ENCODE assay signal across 1 cellular context in the genomic region with DNA sequence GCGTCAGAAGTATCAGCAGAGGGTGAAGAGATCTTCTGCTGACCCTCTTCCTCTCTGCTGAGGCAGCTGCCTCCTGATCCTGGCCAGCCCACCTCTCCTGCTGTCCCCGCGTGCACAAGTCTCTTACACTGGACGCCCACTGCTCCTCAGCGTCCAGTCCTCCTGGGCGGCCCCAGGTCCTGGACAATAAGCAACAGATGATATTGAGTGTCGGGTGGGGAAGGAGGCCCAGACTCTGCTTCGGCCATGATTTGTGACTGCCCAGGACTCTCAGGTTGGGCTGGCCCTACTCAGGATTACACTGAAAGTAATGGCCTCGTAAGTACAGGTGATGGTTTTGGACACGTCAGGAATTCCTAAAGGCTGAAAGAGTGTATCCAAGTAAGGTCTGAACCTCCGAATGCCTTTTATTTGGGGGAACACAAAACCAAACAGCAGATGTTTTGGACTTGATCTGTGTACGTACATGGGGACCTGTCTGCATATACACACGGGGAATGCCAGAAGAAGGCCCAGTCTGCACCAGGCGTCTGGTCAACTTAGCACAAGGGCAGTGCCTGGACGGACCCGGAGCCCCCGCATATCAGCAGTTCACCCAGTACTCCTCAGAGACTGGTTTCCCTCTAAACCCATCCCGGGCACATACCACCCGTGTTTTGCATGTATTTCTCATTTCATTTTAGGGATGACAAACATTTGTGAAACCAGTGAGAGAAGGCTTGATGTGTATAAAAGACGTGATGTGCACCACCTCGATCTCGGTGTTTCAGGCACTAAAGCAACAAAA.
A peak's percentile ranks its signal among the peaks of the same experiment; 100 is the strongest.
TF ChIP-seq lines count a peak whose summit lies in the region.

No MANE protein-coding gene starts in this region.

TF ChIP-seq in GM12878, 131 proteins besides CTCF, POLR2A, EP300 and RAD21:
- 0 out of 2 replicates have a peak, but pooled peaks have one; percentile 34 for TF ChIP-seq POLR2AphosphoS5 (IDR thresholded peaks at IDR 0.05; ENCODE audit: low read length)
- TF ChIP-seq, protein P1, sequence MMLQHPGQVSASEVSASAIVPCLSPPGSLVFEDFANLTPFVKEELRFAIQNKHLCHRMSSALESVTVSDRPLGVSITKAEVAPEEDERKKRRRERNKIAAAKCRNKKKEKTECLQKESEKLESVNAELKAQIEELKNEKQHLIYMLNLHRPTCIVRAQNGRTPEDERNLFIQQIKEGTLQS (IDR thresholded peaks at IDR 0.05; ENCODE audit: borderline replicate concordance, extremely low read depth, low read depth, low read length): no peak
- no peak for TF ChIP-seq SREBF1 (IDR thresholded peaks at IDR 0.05; ENCODE audit: low read length)
- TF ChIP-seq CBX5 (IDR thresholded peaks at IDR 0.05; ENCODE audit: low read depth): no peak
- no peak for TF ChIP-seq SUZ12 (IDR thresholded peaks at IDR 0.05; ENCODE audit: unreplicated experiment)
- TF ChIP-seq ZNF384 (IDR thresholded peaks at IDR 0.05; ENCODE audit: borderline replicate concordance, low read depth, low read length): no peak
- no peak for TF ChIP-seq PML (IDR thresholded peaks at IDR 0.05; ENCODE audit: low read length)
- TF ChIP-seq RUNX3 (IDR thresholded peaks at IDR 0.05; ENCODE audit: low read length): no peak
